17 cellular contexts compared by ENCODE assay signal in the genomic region with DNA sequence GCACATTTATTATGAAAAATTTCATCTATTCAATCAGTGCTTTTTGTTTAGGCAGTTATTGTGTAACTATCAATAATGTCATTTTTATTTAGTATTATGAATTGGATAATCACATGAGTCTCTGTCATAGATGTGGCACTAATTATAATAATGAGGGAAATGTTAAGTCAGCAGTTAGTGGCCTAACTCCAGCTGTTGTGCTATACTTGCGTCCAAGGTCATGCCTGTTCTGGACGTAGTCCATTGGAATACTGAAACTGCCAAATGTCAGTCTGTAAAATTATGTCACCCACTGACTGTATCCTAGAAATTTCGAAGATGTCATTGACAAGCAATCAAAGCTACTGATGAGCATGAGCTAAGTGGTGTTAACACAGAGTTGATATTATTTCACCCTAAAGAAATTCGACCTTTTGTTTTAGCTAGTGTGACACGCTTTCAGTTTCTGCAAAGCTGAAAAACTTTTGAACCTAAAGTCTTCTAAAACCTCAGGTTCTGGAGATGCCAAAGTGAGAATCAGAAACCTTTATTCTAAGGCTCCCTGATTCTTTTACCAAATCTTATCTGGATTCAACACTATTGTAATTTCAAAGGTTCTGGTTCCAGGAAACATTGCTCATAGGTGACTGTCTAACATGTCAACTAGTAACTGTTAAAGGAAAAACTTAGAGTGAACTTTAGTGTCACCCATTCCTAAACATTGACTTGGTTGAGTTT. TPM values are rescaled to one million over a fixed set of nuclear protein-coding genes. Genes with fewer than 3 reads are reported as not detected.
DNase-seq lines count a peak whose midpoint lies in the region; ATAC-seq, FAIRE-seq and TF ChIP-seq lines count a peak whose summit lies in the region.
"Had no signal": no experiment of that assay in that cellular context is flagged by ENCODE, and none has a peak within 500 bp of the region (broad histone marks: within the 10 kb centered on the region; RNA-seq: fewer than 3 reads in every experiment).

No MANE protein-coding gene starts in this region.

- H3K9me2 ChIP-seq in MM.1S (replicated peaks; ENCODE audit: insufficient read depth, low read length): no peaks in the 10 kb centered on the region

- WGBS in A549 (ENCODE audit: missing lambda C conversion rate): 83% methylated on average over 5 of the region's 5 CpGs

- no peaks in the 10 kb centered on the region for H3K27me3 ChIP-seq in MM.1S (replicated peaks; ENCODE audit: insufficient read depth, low read length)
- H3K27me3 ChIP-seq in endothelial cell of umbilical vein (ENCODE audit: control insufficient read depth in 2 of 2, insufficient read depth in 2 of 2, low read length in 2 of 2): no peaks in the 10 kb centered on the region
- no peaks in the 10 kb centered on the region for H3K27me3 ChIP-seq in BE2C
- H3K27me3 ChIP-seq in effector memory CD4-positive, alpha-beta T cell (replicated peaks; ENCODE audit: control insufficient read depth, insufficient read depth, low read length, poor library complexity, severe bottlenecking): no peaks in the 10 kb centered on the region
- H3K27me3 ChIP-seq: ovary, vagina had no signal

- no peak overlapping the region for H3K4me3 ChIP-seq in A549
- H3K4me3 ChIP-seq in MM.1S (ENCODE audit: low read length): no peak overlapping the region
- H3K4me3 ChIP-seq in endothelial cell of umbilical vein (replicated peaks in 1 of 3; ENCODE audit: insufficient read depth in 1 of 3, low read depth in 1 of 3, low read length in 3 of 3): no peak overlapping the region
- no peak overlapping the region for H3K4me3 ChIP-seq in BE2C (ENCODE audit: low read depth, low read length)
- H3K4me3 ChIP-seq in effector memory CD4-positive, alpha-beta T cell (ENCODE audit: insufficient read depth, low read depth, low read length, poor library complexity, severe bottlenecking): no peak overlapping the region
- H3K4me3 ChIP-seq: ovary, vagina had no signal

- H3K9me3 ChIP-seq in A549 (no peaks in the 10 kb centered on the region), MM.1S (replicated peaks; ENCODE audit: insufficient read depth, low read length) (no peaks in the 10 kb centered on the region), endothelial cell of umbilical vein (replicated peaks; ENCODE audit: control insufficient read depth, insufficient read depth, low read length) (no peaks in the 10 kb centered on the region), BE2C (no peaks in the 10 kb centered on the region)
- H3K9me3 ChIP-seq in effector memory CD4-positive, alpha-beta T cell (ENCODE audit: control insufficient read depth, low read length): no peaks in the 10 kb centered on the region
- H3K9me3 ChIP-seq: ovary, vagina had no signal

- TF ChIP-seq EP300 in A549 (IDR thresholded peaks at IDR 0.05): no peak

- POLR2A ChIA-PET in A549 (lab: Yijun Ruan, JAX): no interaction called here
- POLR2A ChIA-PET in endothelial cell of umbilical vein (lab: Charles Lee): no interaction called here

- H3K36me3 ChIP-seq in MM.1S (replicated peaks; ENCODE audit: insufficient read depth, low read length) (no peaks in the 10 kb centered on the region), endothelial cell of umbilical vein (ENCODE audit: control insufficient read depth in 2 of 2, extremely low read depth in 1 of 2, insufficient read depth in 2 of 2, low read length in 2 of 2) (no peaks in the 10 kb centered on the region), BE2C (no peaks in the 10 kb centered on the region)
- no peaks in the 10 kb centered on the region for H3K36me3 ChIP-seq in effector memory CD4-positive, alpha-beta T cell (ENCODE audit: control insufficient read depth, insufficient read depth, low read length)
- H3K36me3 ChIP-seq: ovary, vagina had no signal

- H3K9ac ChIP-seq in MM.1S (ENCODE audit: low read length): no peak overlapping the region
- no peak overlapping the region for H3K9ac ChIP-seq in endothelial cell of umbilical vein (replicated peaks; ENCODE audit: extremely low read depth, insufficient read depth, low read length)

- no peaks in the 10 kb centered on the region for H3F3A ChIP-seq in MM.1S (ENCODE audit: insufficient read depth, low read length)

- FAIRE-seq in A549 (lab: Jason Lieb, UNC) (no peak), endothelial cell of umbilical vein (lab: Jason Lieb, UNC) (no peak)
- FAIRE-seq: D721Med, H54 had no signal

- dilution Hi-C loops in endothelial cell of umbilical vein (cut with MboI; ENCODE audit: extremely low pct_ligation_motif_present, low sequenced_read_pairs): no loop called here

- intact Hi-C loops in endothelial cell of umbilical vein (cut with micrococcal nuclease): no loop called here

- H3K4me1 ChIP-seq in A549 (peaks cover 17% of the 10 kb centered on the region), MM.1S (ENCODE audit: low read length) (no peaks in the 10 kb centered on the region), endothelial cell of umbilical vein (ENCODE audit: control insufficient read depth, extremely low read depth, insufficient read depth, low read length) (peaks cover 5% of the 10 kb centered on the region), BE2C (no peaks in the 10 kb centered on the region)
- no peaks in the 10 kb centered on the region for H3K4me1 ChIP-seq in effector memory CD4-positive, alpha-beta T cell (ENCODE audit: control insufficient read depth, insufficient read depth, low read length, poor library complexity, severe bottlenecking)
- H3K4me1 ChIP-seq: vagina had no signal

- no peak overlapping the region for H3K4me2 ChIP-seq in A549
- H3K4me2 ChIP-seq in MM.1S (ENCODE audit: low read depth, low read length): no peak overlapping the region
- H3K4me2 ChIP-seq in endothelial cell of umbilical vein (ENCODE audit: insufficient read depth, low read length): no peak overlapping the region

- H3K27ac ChIP-seq in A549 (peak overlapping the region in 1 of 2 experiments; percentile 25; a peak in 1 of 6 replicates), MM.1S (ENCODE audit: low read length) (no peak overlapping the region), endothelial cell of umbilical vein (ENCODE audit: insufficient read depth, low read depth, low read length) (no peak overlapping the region)
- no peak overlapping the region for H3K27ac ChIP-seq in effector memory CD4-positive, alpha-beta T cell (ENCODE audit: insufficient read depth, low read length, poor library complexity, severe bottlenecking)
- H3K27ac ChIP-seq: ovary, vagina had no signal

- no peak for DNase-seq in A549 (ENCODE audit: low read depth in 1 of 2, low spot score in 1 of 2)
- peak; percentile 28 for DNase-seq in MM.1S
- peak; percentile 27 for DNase-seq in endothelial cell of umbilical vein (ENCODE audit: low read depth, low spot score)
- peak; percentile 39 to 59 for DNase-seq in lung microvascular endothelial cell (ENCODE audit: low read depth in 2 of 2)
- DNase-seq in BE2C: no peak
- no peak for DNase-seq in effector memory CD4-positive, alpha-beta T cell
- DNase-seq: amniotic stem cell, NCI-H2029, NCI-H510A, ovary had no signal

- no peak for ATAC-seq in A549
- ATAC-seq in GM21423 (IDR thresholded peaks at IDR 0.05; ENCODE audit: unreplicated experiment): no peak
- ATAC-seq in GM19395 (IDR thresholded peaks at IDR 0.05; ENCODE audit: unreplicated experiment): no peak
- ATAC-seq: SK-N-SH treated with all-trans-retinoic acid at 6 μM for 48 hours had no signal

- TF ChIP-seq RAD21 in A549 (conservative IDR thresholded peaks at IDR 0.05 in 1 of 2, IDR thresholded peaks at IDR 0.05 in 1 of 2): no peak

- TF ChIP-seq CTCF in A549 (IDR thresholded peaks at IDR 0.05): no peak
- no peak for TF ChIP-seq CTCF in MM.1S (IDR thresholded peaks at IDR 0.05; ENCODE audit: low read length)
- no peak for TF ChIP-seq CTCF in endothelial cell of umbilical vein (IDR thresholded peaks at IDR 0.05; ENCODE audit: extremely low read depth in 1 of 2, insufficient read depth in 1 of 2, low read depth in 1 of 2, low read length in 2 of 2)
- TF ChIP-seq CTCF in BE2C (IDR thresholded peaks at IDR 0.05; ENCODE audit: low read depth, low read length): no peak

- H3K9me1 ChIP-seq in endothelial cell of umbilical vein (replicated peaks; ENCODE audit: control insufficient read depth, extremely low read depth, insufficient read depth, low read length): no peaks in the 10 kb centered on the region

- H3K79me2 ChIP-seq in MM.1S (ENCODE audit: low read length) (no peaks in the 10 kb centered on the region), endothelial cell of umbilical vein (ENCODE audit: control insufficient read depth, insufficient read depth, low read length) (no peaks in the 10 kb centered on the region)

- no TSS peak for BruUV-seq in endothelial cell of umbilical vein (replicated peaks; lab: Mats Ljungman, UMichigan)

- TF ChIP-seq POLR2A in A549 (IDR thresholded peaks at IDR 0.05; ENCODE audit: low read length) (no peak), endothelial cell of umbilical vein (IDR thresholded peaks at IDR 0.05; ENCODE audit: low read depth, low read length) (no peak)

- H4K20me1 ChIP-seq in MM.1S (ENCODE audit: insufficient read depth, low read length): no peaks in the 10 kb centered on the region
- no peaks in the 10 kb centered on the region for H4K20me1 ChIP-seq in endothelial cell of umbilical vein (replicated peaks; ENCODE audit: control insufficient read depth, extremely low read depth, insufficient read depth, low read length)

- CTCF ChIA-PET in A549 (lab: Yijun Ruan, JAX) (interaction anchor here (0.9 kb wide), 1 partner anchor 9 kb away, joined by 7 read pairs; no protein-coding TSS in a partner anchor), endothelial cell of umbilical vein (lab: Charles Lee) (interaction anchor here (1.4 kb wide), 1 partner anchor 9 kb away, joined by 5 read pairs; no protein-coding TSS in a partner anchor)

- H2AFZ ChIP-seq in MM.1S (ENCODE audit: low read length) (no peak overlapping the region), endothelial cell of umbilical vein (ENCODE audit: low read depth, low read length) (no peak overlapping the region)

RNA-seq across cellular contexts. Expression of a gene that starts 14.8 kb away (rescaled TPM):
- 21.4 and 22.3 TPM in 2 replicates for polyA plus RNA-seq in A549 (2011; rRNA removed)
- polyA plus RNA-seq in A549 (2012; cell fraction: cytosol; rRNA removed): 28.5 and 35.1 TPM in 2 replicates
- 90.0 and 116 TPM in 2 replicates for polyA plus RNA-seq in A549 (2012; cell fraction: nucleus; rRNA removed)
- polyA plus RNA-seq in A549 (2017; fragmentation: RNase III; extraction: RNeasy Plus Mini Kit Qiagen cat#74134 plus additional on column Dnase treatment): 19.7 to 23.5 TPM (median 20.1 TPM) in 3 replicates
- 74.2 and 74.4 TPM in 2 replicates for polyA minus RNA-seq in A549 (2011; rRNA and poly(A)+ RNA removed)
- 26.9 and 27.2 TPM in 2 replicates for total RNA-seq in endothelial cell of umbilical vein
- polyA plus RNA-seq in endothelial cell of umbilical vein: 30.4 and 36.8 TPM in 2 replicates
- polyA plus RNA-seq in endothelial cell of umbilical vein (2011; cell fraction: cytosol; rRNA removed): 18.5 and 22.6 TPM in 2 replicates
- polyA plus RNA-seq in endothelial cell of umbilical vein (2011; cell fraction: nucleus; rRNA removed): 172 and 174 TPM in 2 replicates
- polyA plus RNA-seq in endothelial cell of umbilical vein (2012): 20.1 and 20.2 TPM in 2 replicates
- polyA minus RNA-seq in endothelial cell of umbilical vein: 65.4 and 90.5 TPM in 2 replicates
- 3.4 TPM for polyA minus RNA-seq in endothelial cell of umbilical vein (2011; cell fraction: cytosol; rRNA and poly(A)+ RNA removed)
- 112 and 126 TPM in 2 replicates for polyA minus RNA-seq in endothelial cell of umbilical vein (2011; cell fraction: nucleus; rRNA and poly(A)+ RNA removed)
- 23.6 and 31.4 TPM in 2 replicates for total RNA-seq in lung microvascular endothelial cell
- 1.4 TPM for polyA plus RNA-seq in BE2C (2012; ENCODE audit: insufficient read depth, insufficient read length, low read depth)
- total RNA-seq: OCI-LY7 had no signal

Comparison
In these comparisons a context has a peak if more than half of its experiments do, and no peak if none do; other contexts are left out.
1. DNase-seq: peak in MM.1S (single experiment), endothelial cell of umbilical vein (single experiment) and lung microvascular endothelial cell (2 of 2); none in A549 (0 of 2), BE2C (single experiment) and effector memory CD4-positive, alpha-beta T cell (0 of 3).